8 cellular contexts compared by ENCODE assay signal in genomic region chr1:50969611-50970507, GRCh38. TPM values are rescaled to one million over a fixed set of nuclear protein-coding genes. Genes with fewer than 3 reads are reported as not detected.
DNase-seq lines count a peak whose midpoint lies in the region; ATAC-seq and TF ChIP-seq lines count a peak whose summit lies in the region.

Gene CDKN2C, plus strand, starts transcription at chr1:50970245. Its CDS starts 124 bp downstream, at chr1:50970369.

- dilution Hi-C loops in mammary epithelial cell (cut with HindIII; ENCODE audit: low sequenced_read_pairs): no loop called here

- in situ Hi-C loops in ACHN (cut with HindIII; ENCODE audit: low pct_ligation_motif_present, low pct_unique_long_range_greater_than_20kb, low sequenced_read_pairs) (no loop called here), mammary epithelial cell (cut with MboI; ENCODE audit: low sequenced_read_pairs in 2 of 2) (no loop called here)

- H4K20me1 ChIP-seq in mammary epithelial cell (ENCODE audit: insufficient read depth, low read length): no peaks in the 10 kb centered on the region

- H3K27ac ChIP-seq in mammary epithelial cell (ENCODE audit: insufficient read depth, low read depth, low read length) (peak within 1 kb of the TSS; percentile 74), iPS-20b (ENCODE audit: low read length) (no peak within 1 kb of the TSS)

- intact Hi-C loops in mammary epithelial cell (cut with micrococcal nuclease): loop anchor here (1.0 to 5.0 kb wide), 6 partner anchors 8 to 219 kb away; no protein-coding TSS in a partner anchor

- BruUV-seq in mammary epithelial cell (replicated peaks; lab: Mats Ljungman, UMichigan): no TSS peak

- H2AFZ ChIP-seq in mammary epithelial cell (ENCODE audit: low read depth, low read length): peak within 1 kb of the TSS; percentile 99

- no peaks in the 10 kb centered on the region for H3K36me3 ChIP-seq in mammary epithelial cell (ENCODE audit: insufficient read depth, low read length)
- no peaks in the 10 kb centered on the region for H3K36me3 ChIP-seq in iPS-20b (ENCODE audit: insufficient read depth, low read depth, low read length)

- H3K27me3 ChIP-seq in mammary epithelial cell (ENCODE audit: insufficient read depth, low read length) (no peaks in the 10 kb centered on the region), iPS-20b (ENCODE audit: insufficient read depth, low read length) (peaks cover 99% of the 10 kb centered on the region)

- H3K9ac ChIP-seq in mammary epithelial cell (ENCODE audit: insufficient read depth, low read length) (peak within 1 kb of the TSS; percentile 81), iPS-20b (ENCODE audit: low read depth, low read length) (no peak within 1 kb of the TSS)

- peak; percentile 18 for ATAC-seq in GM18519 (IDR thresholded peaks at IDR 0.05; ENCODE audit: low FRiP score, unreplicated experiment)
- peak; percentile 28 for ATAC-seq in HG03064 (IDR thresholded peaks at IDR 0.05; ENCODE audit: low read depth, unreplicated experiment)

- H3K9me3 ChIP-seq in mammary epithelial cell (replicated peaks; ENCODE audit: insufficient read depth, low read length) (no peaks in the 10 kb centered on the region), iPS-20b (ENCODE audit: insufficient read depth, low read depth, low read length) (no peaks in the 10 kb centered on the region)

- H3K79me2 ChIP-seq in mammary epithelial cell (ENCODE audit: insufficient read depth, low read length): peaks cover 37% of the 10 kb centered on the region

- CTCF ChIA-PET in mammary epithelial cell (lab: Charles Lee; ENCODE audit: low non-redundant PET): no interaction called here

- H3K4me2 ChIP-seq in mammary epithelial cell (ENCODE audit: insufficient read depth, low read depth, low read length): peak within 1 kb of the TSS; percentile 97

- TF ChIP-seq CTCF in mammary epithelial cell (conservative IDR thresholded peaks at IDR 0.05 in 1 of 2, IDR thresholded peaks at IDR 0.05 in 1 of 2; ENCODE audit: extremely low read depth in 1 of 2, insufficient read depth in 1 of 2, low read depth in 1 of 2, low read length in 2 of 2): peak in 1 of 2 donors; percentile 19

- H3K4me3 ChIP-seq in mammary epithelial cell (replicated peaks in 1 of 3; ENCODE audit: insufficient read depth in 1 of 3, low read depth in 2 of 3, low read length in 3 of 3): peak within 1 kb of the TSS; percentile 89 to 92 (median 90)
- peak within 1 kb of the TSS; percentile 62 for H3K4me3 ChIP-seq in iPS-20b (ENCODE audit: low read length)
- peak within 1 kb of the TSS; percentile 90 for H3K4me3 ChIP-seq in skeletal muscle cell (ENCODE audit: low read depth, low read length)

- 4% methylated on average over 24 of the region's 44 CpGs for WGBS in mammary epithelial cell (ENCODE audit: low coverage, missing lambda C conversion rate)

- peaks cover 9% of the 10 kb centered on the region for H3K4me1 ChIP-seq in mammary epithelial cell (ENCODE audit: insufficient read depth, low read length)
- H3K4me1 ChIP-seq in iPS-20b (ENCODE audit: insufficient read depth, low read length): peaks cover 9% of the 10 kb centered on the region; the same call in 1 of the 2 replicates

- DNase-seq in ACHN (peak; percentile 79), NCI-H2081 treated with DMSO at 0.1 percent for 48 hours (lab: John Stamatoyannopoulos, UW) (peak; percentile 93), T1000 (lab: John Stamatoyannopoulos, UW) (peak; percentile 61), mammary epithelial cell (peak; percentile 85), skeletal muscle cell (ENCODE audit: low read depth) (peak; percentile 60)

RNA-seq across cellular contexts. Expression of gene CDKN2C, which starts in this region (rescaled TPM):
- total RNA-seq in mammary epithelial cell: 1 to 10 TPM; 1.3 to 5.8 TPM
- 5.1 TPM for polyA plus RNA-seq in mammary epithelial cell
- 7.1 TPM for polyA minus RNA-seq in mammary epithelial cell
